Comparison of ENCODE assay signal across 11 cellular contexts in genomic region chr17:28663723-28664122, GRCh38. TPM values are rescaled to one million over a fixed set of nuclear protein-coding genes. Genes with fewer than 3 reads are reported as not detected.
DNase-seq lines count a peak whose midpoint lies in the region; ATAC-seq and TF ChIP-seq lines count a peak whose summit lies in the region.
"Had no signal": no experiment of that assay in that cellular context is flagged by ENCODE, and none has a peak within 500 bp of the region (broad histone marks: within the 10 kb centered on the region; RNA-seq: fewer than 3 reads in every experiment).

No MANE protein-coding gene starts in this region.

- H3K4me1 ChIP-seq in Caco-2 = peaks cover 14% of the 10 kb centered on the region; the same call in 1 of the 2 replicates
- peaks cover 42% of the 10 kb centered on the region for H3K4me1 ChIP-seq in Karpas-422 (ENCODE audit: low read length)

- H3K27me3 Mint-ChIP-seq in Caco-2 (ENCODE audit: insufficient read depth, unreplicated experiment) = no peaks in the 10 kb centered on the region
- H3K27me3 Mint-ChIP-seq in central memory CD8-positive, alpha-beta T cell = no peaks in the 10 kb centered on the region

- no peaks in the 10 kb centered on the region for H3K9me3 ChIP-seq in Caco-2
- H3K9me3 ChIP-seq in Karpas-422 (ENCODE audit: low read length) = peaks cover 7% of the 10 kb centered on the region
- H3K9me3 ChIP-seq in neural cell (ENCODE audit: low read length) = no peaks in the 10 kb centered on the region
- H3K9me3 ChIP-seq: right atrium auricular region had no signal

- peak overlapping the region; percentile 94; the same call in 1 of the 2 replicates for H3K9ac ChIP-seq in Karpas-422 (ENCODE audit: low read length)
- no peak overlapping the region for H3K9ac ChIP-seq in neural cell (ENCODE audit: low read length)

- intact Hi-C loops in Caco-2 (cut with micrococcal nuclease; ENCODE audit: unreplicated experiment) = no loop called here

- H2AFZ ChIP-seq in Karpas-422 (ENCODE audit: low read length) (no peak overlapping the region), neural cell (ENCODE audit: low read depth, low read length) (no peak overlapping the region)

- H3K9me3 Mint-ChIP-seq in Caco-2 (ENCODE audit: unreplicated experiment) = no peaks in the 10 kb centered on the region
- no peaks in the 10 kb centered on the region for H3K9me3 Mint-ChIP-seq in central memory CD8-positive, alpha-beta T cell

- BruUV-seq in Caco-2 (replicated peaks; lab: Mats Ljungman, UMichigan) = no TSS peak

- POLR2A ChIA-PET in Caco-2 (lab: Charles Lee) = no interaction called here

- no peaks in the 10 kb centered on the region for H3F3A ChIP-seq in neural cell (ENCODE audit: insufficient read depth, low read length, poor library complexity, severe bottlenecking)

- CTCF ChIA-PET in Caco-2 (lab: Charles Lee) = no interaction called here

- H3K4me3 Mint-ChIP-seq in Caco-2 (ENCODE audit: unreplicated experiment) = peak overlapping the region; percentile 89
- H3K4me3 Mint-ChIP-seq in central memory CD8-positive, alpha-beta T cell = peak overlapping the region; percentile 98

- no peaks in the 10 kb centered on the region for H3K27me3 ChIP-seq in Caco-2 (replicated peaks; ENCODE audit: control insufficient read depth, insufficient read depth, low read length)
- no peaks in the 10 kb centered on the region for H3K27me3 ChIP-seq in Karpas-422 (ENCODE audit: low read length)
- H3K27me3 ChIP-seq in neural cell (ENCODE audit: insufficient read depth, low read depth, low read length) = no peaks in the 10 kb centered on the region
- H3K27me3 ChIP-seq: right atrium auricular region had no signal

- peaks cover 86% of the 10 kb centered on the region for H3K79me2 ChIP-seq in Karpas-422 (ENCODE audit: low read length)
- peaks cover 71% of the 10 kb centered on the region for H3K79me2 ChIP-seq in neural cell (replicated peaks; ENCODE audit: insufficient read depth, low read length)

- peaks cover 66% of the 10 kb centered on the region for H3K36me3 Mint-ChIP-seq in Caco-2 (ENCODE audit: insufficient read depth, unreplicated experiment)
- H3K36me3 Mint-ChIP-seq in central memory CD8-positive, alpha-beta T cell (ENCODE audit: insufficient read depth) = peaks cover 18% of the 10 kb centered on the region

- H3K9me2 ChIP-seq in Karpas-422 (replicated peaks; ENCODE audit: insufficient read depth, low read length) (no peaks in the 10 kb centered on the region), neural cell (ENCODE audit: insufficient read depth, low read length) (no peaks in the 10 kb centered on the region)

- H3K4me2 ChIP-seq in Karpas-422 (ENCODE audit: low read depth, low read length, poor library complexity, severe bottlenecking) (peak overlapping the region; percentile 85), neural cell (ENCODE audit: low read length) (peak overlapping the region; percentile 90)

- H3K27ac ChIP-seq in Karpas-422 (ENCODE audit: low read length) (peak overlapping the region; percentile 97), neural cell (ENCODE audit: low read length) (no peak overlapping the region)

- no peak for TF ChIP-seq EP300 in neural cell (conservative IDR thresholded peaks at IDR 0.05; ENCODE audit: poor library complexity, severe bottlenecking)

- H3K4me3 ChIP-seq in Caco-2 (ENCODE audit: low read depth, low read length) (no peak overlapping the region), Karpas-422 (ENCODE audit: low read length) (peak overlapping the region; percentile 87), neural cell (ENCODE audit: low read length) (peak overlapping the region; percentile 92)

- no peaks in the 10 kb centered on the region; the same call in 1 of the 2 replicates for H3K36me3 ChIP-seq in Caco-2 (ENCODE audit: control insufficient read depth, insufficient read depth, low read length)
- peaks cover 29% of the 10 kb centered on the region for H3K36me3 ChIP-seq in Karpas-422 (ENCODE audit: insufficient read depth, low read length)
- peaks cover 4% of the 10 kb centered on the region for H3K36me3 ChIP-seq in neural cell (ENCODE audit: insufficient read depth, low read length)

- no peak for TF ChIP-seq RAD21 in neural cell (conservative IDR thresholded peaks at IDR 0.05)

- H3K4me1 Mint-ChIP-seq in Caco-2 (ENCODE audit: low read depth, unreplicated experiment) = peaks cover 31% of the 10 kb centered on the region
- H3K4me1 Mint-ChIP-seq in central memory CD8-positive, alpha-beta T cell = peaks cover 70% of the 10 kb centered on the region

- TF ChIP-seq CTCF in Caco-2 (IDR thresholded peaks at IDR 0.05; ENCODE audit: insufficient read depth in 1 of 2, low read depth in 1 of 2, low read length in 1 of 2, severe bottlenecking in 1 of 2, unreplicated experiment in 1 of 2) (no peak), neural cell (IDR thresholded peaks at IDR 0.05; ENCODE audit: poor library complexity, severe bottlenecking) (no peak)

- no peak for DNase-seq in Caco-2
- DNase-seq in Karpas-422 = no peak
- no peak for DNase-seq in central memory CD8-positive, alpha-beta T cell (ENCODE audit: low spot score in 2 of 2)
- DNase-seq in glomerular visceral epithelial cell (ENCODE audit: extremely low spot score) = no peak
- no peak for DNase-seq in NCI-H2227 (lab: John Stamatoyannopoulos, UW; ENCODE audit: unreplicated experiment)
- no peak for DNase-seq in NCI-H1105 treated with DMSO at 0.1 percent for 48 hours (lab: John Stamatoyannopoulos, UW)
- DNase-seq in NCI-H69 (lab: John Stamatoyannopoulos, UW) = no peak
- DNase-seq: GF-D8, NCI-H510A had no signal

- peaks cover 27% of the 10 kb centered on the region for H4K20me1 ChIP-seq in Karpas-422 (ENCODE audit: insufficient read depth, low read depth, low read length)
- peaks cover 4% of the 10 kb centered on the region for H4K20me1 ChIP-seq in neural cell (ENCODE audit: insufficient read depth)

- H3K27ac Mint-ChIP-seq in Caco-2 (ENCODE audit: unreplicated experiment) = peak overlapping the region; percentile 95
- peak overlapping the region; percentile 99 for H3K27ac Mint-ChIP-seq in central memory CD8-positive, alpha-beta T cell (ENCODE audit: low read depth)

- ATAC-seq in central memory CD8-positive, alpha-beta T cell (replicated peaks; ENCODE audit: extremely low read depth, poor library complexity, severe bottlenecking) = no peak

TF ChIP-seq in neural cell, 6 proteins besides CTCF, POLR2A, EP300 and RAD21:
- TF ChIP-seq POLR2AphosphoS5 (IDR thresholded peaks at IDR 0.05) = no peak
- TF ChIP-seq MXI1 (conservative IDR thresholded peaks at IDR 0.05; ENCODE audit: poor library complexity, severe bottlenecking) = no peak
- no peak for TF ChIP-seq SMC3 (conservative IDR thresholded peaks at IDR 0.05; ENCODE audit: poor library complexity)
- no peak for TF ChIP-seq EZH2 (IDR thresholded peaks at IDR 0.05; ENCODE audit: borderline replicate concordance, insufficient read depth, low read length, poor library complexity, severe bottlenecking)
- no peak for TF ChIP-seq REST (IDR thresholded peaks at IDR 0.05; ENCODE audit: borderline replicate concordance)
- no peak for TF ChIP-seq TAF1 (IDR thresholded peaks at IDR 0.05; ENCODE audit: low read depth)
TF ChIP-seq in neural cell: peak in this region for 0.

RNA-seq across cellular contexts. Expression of gene SUPT6H, which starts 1.7 kb away (rescaled TPM):
- 127 and 129 TPM in 2 replicates for total RNA-seq in Caco-2 (2022)
- 91.5 and 109 TPM in 2 replicates for total RNA-seq in Karpas-422 (2014; rRNA removed; shearing (Covaris generic); ENCODE audit: low replicate concordance)
- 19.0 and 20.4 TPM in 2 replicates for polyA plus RNA-seq in neural cell
- 47.0 and 53.3 TPM in 2 replicates for polyA minus RNA-seq in neural cell

RNA-seq across cellular contexts. Expression of gene SDF2, which starts 2.0 kb away (rescaled TPM):
- total RNA-seq in Caco-2 (2022) = 63.5 and 64.9 TPM in 2 replicates
- 32.3 and 39.7 TPM in 2 replicates for total RNA-seq in Karpas-422 (2014; rRNA removed; shearing (Covaris generic); ENCODE audit: low replicate concordance)
- 113 and 129 TPM in 2 replicates for polyA plus RNA-seq in neural cell
- polyA minus RNA-seq in neural cell = 36.3 and 40.9 TPM in 2 replicates

RNA-seq across cellular contexts. Expression of gene BLTP2, which starts 18.8 kb away (rescaled TPM):
- 154 and 176 TPM in 2 replicates for total RNA-seq in Caco-2 (2022)
- total RNA-seq in Karpas-422 (2014; rRNA removed; shearing (Covaris generic); ENCODE audit: low replicate concordance) = 133 and 152 TPM in 2 replicates
- polyA plus RNA-seq in neural cell = 52.1 and 54.4 TPM in 2 replicates
- 117 and 123 TPM in 2 replicates for polyA minus RNA-seq in neural cell

RNA-seq across cellular contexts. Expression of gene PROCA1, which starts 48.0 kb away (rescaled TPM):
- 4.1 and 4.4 TPM in 2 replicates for total RNA-seq in Caco-2 (2022)
- total RNA-seq in Karpas-422 (2014; rRNA removed; shearing (Covaris generic); ENCODE audit: low replicate concordance) = 2.7 and 7.3 TPM in 2 replicates
- 18.8 and 20.7 TPM in 2 replicates for polyA plus RNA-seq in neural cell
- 5.6 and 10.8 TPM in 2 replicates for polyA minus RNA-seq in neural cell

RNA-seq across cellular contexts. Expression of gene RSKR, which starts 49.7 kb away (rescaled TPM):
- 15.7 and 18.9 TPM in 2 replicates for total RNA-seq in Caco-2 (2022)
- 25.5 and 33.5 TPM in 2 replicates for total RNA-seq in Karpas-422 (2014; rRNA removed; shearing (Covaris generic); ENCODE audit: low replicate concordance)
- 45.7 and 47.5 TPM in 2 replicates for polyA plus RNA-seq in neural cell
- polyA minus RNA-seq in neural cell = 25.8 and 27.6 TPM in 2 replicates
